In the genomic region with DNA sequence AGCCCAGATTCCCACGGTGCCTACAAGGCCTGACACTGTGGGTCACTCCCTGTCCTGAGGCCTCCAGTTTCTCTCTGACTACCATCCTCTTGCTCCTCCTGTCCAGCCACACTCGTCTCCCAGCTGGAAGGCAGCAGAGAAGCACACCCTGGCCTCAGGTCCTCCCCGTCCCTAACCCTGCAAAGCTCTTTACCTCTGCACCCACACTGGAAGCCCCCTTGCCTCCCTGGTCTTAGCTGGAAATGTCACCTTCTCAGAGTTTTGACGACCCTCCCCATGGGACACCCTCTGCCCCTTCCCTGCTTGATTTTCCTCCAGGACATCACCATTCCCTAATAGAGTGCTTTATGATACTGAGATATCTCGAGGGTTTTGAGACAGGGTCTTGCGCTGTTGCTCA, we compare ENCODE assay signal across 1 cellular context.
TF ChIP-seq lines count a peak whose summit lies in the region.

No MANE protein-coding gene starts in this region.

TF ChIP-seq in H1, 55 proteins besides CTCF, POLR2A, EP300 and RAD21:
- no peak for TF ChIP-seq TCF12 (IDR thresholded peaks at IDR 0.05; ENCODE audit: low read depth, low read length)
- TF ChIP-seq TEAD4 (IDR thresholded peaks at IDR 0.05; ENCODE audit: low read depth, low read length): no peak
- no peak for TF ChIP-seq TBP (IDR thresholded peaks at IDR 0.05; ENCODE audit: low read depth, low read length)
- no peak for TF ChIP-seq SUZ12 (IDR thresholded peaks at IDR 0.05; ENCODE audit: low read length)
- TF ChIP-seq PHF8 (conservative IDR thresholded peaks at IDR 0.05; ENCODE audit: low read depth, low read length): no peak
- TF ChIP-seq RXRA (IDR thresholded peaks at IDR 0.05; ENCODE audit: insufficient read depth, low read depth, low read length): no peak
- TF ChIP-seq POU5F1 (IDR thresholded peaks at IDR 0.05; ENCODE audit: low read depth, low read length): no peak
- TF ChIP-seq GTF2F1 (IDR thresholded peaks at IDR 0.05; ENCODE audit: borderline replicate concordance, low read depth, low read length): no peak
- TF ChIP-seq, protein P1, sequence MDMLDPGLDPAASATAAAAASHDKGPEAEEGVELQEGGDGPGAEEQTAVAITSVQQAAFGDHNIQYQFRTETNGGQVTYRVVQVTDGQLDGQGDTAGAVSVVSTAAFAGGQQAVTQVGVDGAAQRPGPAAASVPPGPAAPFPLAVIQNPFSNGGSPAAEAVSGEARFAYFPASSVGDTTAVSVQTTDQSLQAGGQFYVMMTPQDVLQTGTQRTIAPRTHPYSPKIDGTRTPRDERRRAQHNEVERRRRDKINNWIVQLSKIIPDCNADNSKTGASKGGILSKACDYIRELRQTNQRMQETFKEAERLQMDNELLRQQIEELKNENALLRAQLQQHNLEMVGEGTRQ (IDR thresholded peaks at IDR 0.05; ENCODE audit: low read length): no peak
- TF ChIP-seq CBX5 (IDR thresholded peaks at IDR 0.05; ENCODE audit: low read depth, low read length): no peak
- no peak for TF ChIP-seq ZNF274 (IDR thresholded peaks at IDR 0.05; ENCODE audit: borderline replicate concordance, extremely low read depth, low read length)
- TF ChIP-seq KDM1A (IDR thresholded peaks at IDR 0.05; ENCODE audit: borderline replicate concordance, low read length): no peak
- no peak for TF ChIP-seq NRF1 (IDR thresholded peaks at IDR 0.05; ENCODE audit: low read depth, low read length)
- no peak for TF ChIP-seq BACH1 (IDR thresholded peaks at IDR 0.05; ENCODE audit: low read length)
- no peak for TF ChIP-seq CREB1 (IDR thresholded peaks at IDR 0.05)
- no peak for TF ChIP-seq HDAC2 (IDR thresholded peaks at IDR 0.05; ENCODE audit: borderline replicate concordance in 1 of 2, low read depth in 2 of 2, low read length in 2 of 2)
- TF ChIP-seq SIN3A (conservative IDR thresholded peaks at IDR 0.05 in 1 of 2, IDR thresholded peaks at IDR 0.05 in 1 of 2; ENCODE audit: low read depth in 1 of 2, low read length in 2 of 2): no peak
